In the genomic region with DNA sequence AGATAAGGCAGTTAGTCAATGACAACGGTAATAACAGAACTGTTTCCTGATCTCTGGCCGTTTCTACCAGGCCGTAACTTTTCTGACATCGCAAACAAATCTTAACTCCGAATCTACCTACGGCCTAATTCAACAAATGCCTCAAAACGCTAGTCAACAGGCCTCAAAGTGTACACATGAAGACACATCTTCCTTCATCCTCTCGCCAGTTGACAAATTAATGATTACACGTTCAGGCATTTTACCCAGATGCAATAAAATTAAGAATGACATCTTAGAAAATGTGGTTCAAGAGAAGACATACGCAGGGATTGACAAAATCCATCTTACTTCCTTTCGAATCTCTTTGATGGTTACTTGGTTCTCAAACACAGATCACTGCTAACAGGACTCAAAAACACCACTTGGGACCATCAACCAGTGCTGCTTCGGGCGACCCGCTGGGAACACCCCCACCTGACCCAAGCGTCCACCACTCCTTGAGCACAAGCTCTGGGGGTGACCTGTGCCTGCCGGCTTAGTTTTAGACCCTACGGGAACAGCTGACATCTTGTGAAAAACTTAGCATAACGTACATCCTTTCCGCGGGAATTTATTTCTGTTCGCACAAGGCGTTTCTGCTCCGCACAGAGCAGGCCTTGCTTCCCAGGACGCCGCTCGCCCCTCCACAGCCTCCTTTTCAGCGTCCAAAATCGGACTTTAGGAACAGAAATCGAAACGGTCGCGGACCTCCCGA, we compare ENCODE assay signal across 1 cellular context.
TF ChIP-seq lines count a peak whose summit lies in the region.

No MANE protein-coding gene starts in this region.

TF ChIP-seq in HepG2, 621 proteins besides CTCF, POLR2A, EP300 and RAD21 (continued from another document):
- TF ChIP-seq, protein P1, sequence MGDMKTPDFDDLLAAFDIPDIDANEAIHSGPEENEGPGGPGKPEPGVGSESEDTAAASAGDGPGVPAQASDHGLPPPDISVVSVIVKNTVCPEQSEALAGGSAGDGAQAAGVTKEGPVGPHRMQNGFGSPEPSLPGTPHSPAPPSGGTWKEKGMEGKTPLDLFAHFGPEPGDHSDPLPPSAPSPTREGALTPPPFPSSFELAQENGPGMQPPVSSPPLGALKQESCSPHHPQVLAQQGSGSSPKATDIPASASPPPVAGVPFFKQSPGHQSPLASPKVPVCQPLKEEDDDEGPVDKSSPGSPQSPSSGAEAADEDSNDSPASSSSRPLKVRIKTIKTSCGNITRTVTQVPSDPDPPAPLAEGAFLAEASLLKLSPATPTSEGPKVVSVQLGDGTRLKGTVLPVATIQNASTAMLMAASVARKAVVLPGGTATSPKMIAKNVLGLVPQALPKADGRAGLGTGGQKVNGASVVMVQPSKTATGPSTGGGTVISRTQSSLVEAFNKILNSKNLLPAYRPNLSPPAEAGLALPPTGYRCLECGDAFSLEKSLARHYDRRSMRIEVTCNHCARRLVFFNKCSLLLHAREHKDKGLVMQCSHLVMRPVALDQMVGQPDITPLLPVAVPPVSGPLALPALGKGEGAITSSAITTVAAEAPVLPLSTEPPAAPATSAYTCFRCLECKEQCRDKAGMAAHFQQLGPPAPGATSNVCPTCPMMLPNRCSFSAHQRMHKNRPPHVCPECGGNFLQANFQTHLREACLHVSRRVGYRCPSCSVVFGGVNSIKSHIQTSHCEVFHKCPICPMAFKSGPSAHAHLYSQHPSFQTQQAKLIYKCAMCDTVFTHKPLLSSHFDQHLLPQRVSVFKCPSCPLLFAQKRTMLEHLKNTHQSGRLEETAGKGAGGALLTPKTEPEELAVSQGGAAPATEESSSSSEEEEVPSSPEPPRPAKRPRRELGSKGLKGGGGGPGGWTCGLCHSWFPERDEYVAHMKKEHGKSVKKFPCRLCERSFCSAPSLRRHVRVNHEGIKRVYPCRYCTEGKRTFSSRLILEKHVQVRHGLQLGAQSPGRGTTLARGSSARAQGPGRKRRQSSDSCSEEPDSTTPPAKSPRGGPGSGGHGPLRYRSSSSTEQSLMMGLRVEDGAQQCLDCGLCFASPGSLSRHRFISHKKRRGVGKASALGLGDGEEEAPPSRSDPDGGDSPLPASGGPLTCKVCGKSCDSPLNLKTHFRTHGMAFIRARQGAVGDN (CRISPR knock-in tag; IDR thresholded peaks at IDR 0.05), result peak; percentile 52
- TF ChIP-seq SNAI1 (CRISPR knock-in tag; IDR thresholded peaks at IDR 0.05; ENCODE audit: borderline replicate concordance), result no peak
- TF ChIP-seq ZBTB7B (CRISPR knock-in tag; IDR thresholded peaks at IDR 0.05), result no peak
- no peak for TF ChIP-seq ZNF564 (CRISPR knock-in tag; IDR thresholded peaks at IDR 0.05)
- no peak for TF ChIP-seq ZNF282 (IDR thresholded peaks at IDR 0.05; ENCODE audit: partially characterized antibody)
- TF ChIP-seq, protein P2, sequence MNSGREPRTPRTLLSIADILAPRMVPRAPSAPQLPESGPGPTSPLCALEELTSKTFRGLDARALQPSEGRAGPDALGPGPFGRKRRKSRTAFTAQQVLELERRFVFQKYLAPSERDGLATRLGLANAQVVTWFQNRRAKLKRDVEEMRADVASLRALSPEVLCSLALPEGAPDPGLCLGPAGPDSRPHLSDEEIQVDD (CRISPR knock-in tag; IDR thresholded peaks at IDR 0.05; ENCODE audit: borderline replicate concordance), result no peak
- TF ChIP-seq, protein P3, sequence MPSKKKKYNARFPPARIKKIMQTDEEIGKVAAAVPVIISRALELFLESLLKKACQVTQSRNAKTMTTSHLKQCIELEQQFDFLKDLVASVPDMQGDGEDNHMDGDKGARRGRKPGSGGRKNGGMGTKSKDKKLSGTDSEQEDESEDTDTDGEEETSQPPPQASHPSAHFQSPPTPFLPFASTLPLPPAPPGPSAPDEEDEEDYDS (CRISPR knock-in tag; IDR thresholded peaks at IDR 0.05), result no peak
- no peak for TF ChIP-seq CHD2 (IDR thresholded peaks at IDR 0.05; ENCODE audit: low read depth, low read length)
- no peak for TF ChIP-seq KDM2A (CRISPR knock-in tag; IDR thresholded peaks at IDR 0.05; ENCODE audit: borderline replicate concordance, low read depth)
- TF ChIP-seq ZFAT (CRISPR knock-in tag; conservative IDR thresholded peaks at IDR 0.05), result no peak
- no peak for TF ChIP-seq HNF4G (IDR thresholded peaks at IDR 0.05; ENCODE audit: borderline replicate concordance, low read depth, low read length)
- TF ChIP-seq HNF4G (CRISPR knock-in tag; IDR thresholded peaks at IDR 0.05; ENCODE audit: borderline replicate concordance, low read depth), result no peak
- peak; percentile 33; the same call in 1 of the 2 replicates for TF ChIP-seq SRY (CRISPR knock-in tag; IDR thresholded peaks at IDR 0.05)
- TF ChIP-seq, protein P4, sequence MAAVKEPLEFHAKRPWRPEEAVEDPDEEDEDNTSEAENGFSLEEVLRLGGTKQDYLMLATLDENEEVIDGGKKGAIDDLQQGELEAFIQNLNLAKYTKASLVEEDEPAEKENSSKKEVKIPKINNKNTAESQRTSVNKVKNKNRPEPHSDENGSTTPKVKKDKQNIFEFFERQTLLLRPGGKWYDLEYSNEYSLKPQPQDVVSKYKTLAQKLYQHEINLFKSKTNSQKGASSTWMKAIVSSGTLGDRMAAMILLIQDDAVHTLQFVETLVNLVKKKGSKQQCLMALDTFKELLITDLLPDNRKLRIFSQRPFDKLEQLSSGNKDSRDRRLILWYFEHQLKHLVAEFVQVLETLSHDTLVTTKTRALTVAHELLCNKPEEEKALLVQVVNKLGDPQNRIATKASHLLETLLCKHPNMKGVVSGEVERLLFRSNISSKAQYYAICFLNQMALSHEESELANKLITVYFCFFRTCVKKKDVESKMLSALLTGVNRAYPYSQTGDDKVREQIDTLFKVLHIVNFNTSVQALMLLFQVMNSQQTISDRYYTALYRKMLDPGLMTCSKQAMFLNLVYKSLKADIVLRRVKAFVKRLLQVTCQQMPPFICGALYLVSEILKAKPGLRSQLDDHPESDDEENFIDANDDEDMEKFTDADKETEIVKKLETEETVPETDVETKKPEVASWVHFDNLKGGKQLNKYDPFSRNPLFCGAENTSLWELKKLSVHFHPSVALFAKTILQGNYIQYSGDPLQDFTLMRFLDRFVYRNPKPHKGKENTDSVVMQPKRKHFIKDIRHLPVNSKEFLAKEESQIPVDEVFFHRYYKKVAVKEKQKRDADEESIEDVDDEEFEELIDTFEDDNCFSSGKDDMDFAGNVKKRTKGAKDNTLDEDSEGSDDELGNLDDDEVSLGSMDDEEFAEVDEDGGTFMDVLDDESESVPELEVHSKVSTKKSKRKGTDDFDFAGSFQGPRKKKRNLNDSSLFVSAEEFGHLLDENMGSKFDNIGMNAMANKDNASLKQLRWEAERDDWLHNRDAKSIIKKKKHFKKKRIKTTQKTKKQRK (IDR thresholded peaks at IDR 0.05; ENCODE audit: low read length), result no peak
- no peak for TF ChIP-seq RFX1 (IDR thresholded peaks at IDR 0.05)
- TF ChIP-seq TOPORS (CRISPR knock-in tag; IDR thresholded peaks at IDR 0.05), result no peak
- no peak for TF ChIP-seq SMAD1 (CRISPR knock-in tag; IDR thresholded peaks at IDR 0.05; ENCODE audit: borderline replicate concordance, low read depth)
- no peak for TF ChIP-seq GTF2F1 (IDR thresholded peaks at IDR 0.05; ENCODE audit: low read length)
- no peak for TF ChIP-seq GLI4 (CRISPR knock-in tag; IDR thresholded peaks at IDR 0.05; ENCODE audit: borderline replicate concordance)
- no peak for TF ChIP-seq KLF16 (CRISPR knock-in tag; IDR thresholded peaks at IDR 0.05)
- TF ChIP-seq ZNF883 (CRISPR knock-in tag; IDR thresholded peaks at IDR 0.05; ENCODE audit: not compliant biosample characterization), result no peak
- no peak for TF ChIP-seq ZNF772 (CRISPR knock-in tag; IDR thresholded peaks at IDR 0.05)
- no peak for TF ChIP-seq ZNF383 (CRISPR knock-in tag; IDR thresholded peaks at IDR 0.05; ENCODE audit: borderline replicate concordance)
- TF ChIP-seq, protein P5, sequence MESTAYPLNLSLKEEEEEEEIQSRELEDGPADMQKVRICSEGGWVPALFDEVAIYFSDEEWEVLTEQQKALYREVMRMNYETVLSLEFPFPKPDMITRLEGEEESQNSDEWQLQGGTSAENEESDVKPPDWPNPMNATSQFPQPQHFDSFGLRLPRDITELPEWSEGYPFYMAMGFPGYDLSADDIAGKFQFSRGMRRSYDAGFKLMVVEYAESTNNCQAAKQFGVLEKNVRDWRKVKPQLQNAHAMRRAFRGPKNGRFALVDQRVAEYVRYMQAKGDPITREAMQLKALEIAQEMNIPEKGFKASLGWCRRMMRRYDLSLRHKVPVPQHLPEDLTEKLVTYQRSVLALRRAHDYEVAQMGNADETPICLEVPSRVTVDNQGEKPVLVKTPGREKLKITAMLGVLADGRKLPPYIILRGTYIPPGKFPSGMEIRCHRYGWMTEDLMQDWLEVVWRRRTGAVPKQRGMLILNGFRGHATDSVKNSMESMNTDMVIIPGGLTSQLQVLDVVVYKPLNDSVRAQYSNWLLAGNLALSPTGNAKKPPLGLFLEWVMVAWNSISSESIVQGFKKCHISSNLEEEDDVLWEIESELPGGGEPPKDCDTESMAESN (CRISPR knock-in tag; conservative IDR thresholded peaks at IDR 0.05), result no peak
- TF ChIP-seq SIN3A (IDR thresholded peaks at IDR 0.05; ENCODE audit: borderline replicate concordance, low read depth, low read length), result 0 out of 2 replicates have a peak, but pooled peaks have one; percentile 18
- TF ChIP-seq, protein P6, sequence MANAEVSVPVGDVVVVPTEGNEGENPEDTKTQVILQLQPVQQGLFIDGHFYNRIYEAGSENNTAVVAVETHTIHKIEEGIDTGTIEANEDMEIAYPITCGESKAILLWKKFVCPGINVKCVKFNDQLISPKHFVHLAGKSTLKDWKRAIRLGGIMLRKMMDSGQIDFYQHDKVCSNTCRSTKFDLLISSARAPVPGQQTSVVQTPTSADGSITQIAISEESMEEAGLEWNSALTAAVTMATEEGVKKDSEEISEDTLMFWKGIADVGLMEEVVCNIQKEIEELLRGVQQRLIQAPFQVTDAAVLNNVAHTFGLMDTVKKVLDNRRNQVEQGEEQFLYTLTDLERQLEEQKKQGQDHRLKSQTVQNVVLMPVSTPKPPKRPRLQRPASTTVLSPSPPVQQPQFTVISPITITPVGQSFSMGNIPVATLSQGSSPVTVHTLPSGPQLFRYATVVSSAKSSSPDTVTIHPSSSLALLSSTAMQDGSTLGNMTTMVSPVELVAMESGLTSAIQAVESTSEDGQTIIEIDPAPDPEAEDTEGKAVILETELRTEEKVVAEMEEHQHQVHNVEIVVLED (CRISPR knock-in tag; IDR thresholded peaks at IDR 0.05; ENCODE audit: borderline replicate concordance), result no peak
- TF ChIP-seq ZNF776 (CRISPR knock-in tag; IDR thresholded peaks at IDR 0.05), result no peak
- TF ChIP-seq, protein P7, sequence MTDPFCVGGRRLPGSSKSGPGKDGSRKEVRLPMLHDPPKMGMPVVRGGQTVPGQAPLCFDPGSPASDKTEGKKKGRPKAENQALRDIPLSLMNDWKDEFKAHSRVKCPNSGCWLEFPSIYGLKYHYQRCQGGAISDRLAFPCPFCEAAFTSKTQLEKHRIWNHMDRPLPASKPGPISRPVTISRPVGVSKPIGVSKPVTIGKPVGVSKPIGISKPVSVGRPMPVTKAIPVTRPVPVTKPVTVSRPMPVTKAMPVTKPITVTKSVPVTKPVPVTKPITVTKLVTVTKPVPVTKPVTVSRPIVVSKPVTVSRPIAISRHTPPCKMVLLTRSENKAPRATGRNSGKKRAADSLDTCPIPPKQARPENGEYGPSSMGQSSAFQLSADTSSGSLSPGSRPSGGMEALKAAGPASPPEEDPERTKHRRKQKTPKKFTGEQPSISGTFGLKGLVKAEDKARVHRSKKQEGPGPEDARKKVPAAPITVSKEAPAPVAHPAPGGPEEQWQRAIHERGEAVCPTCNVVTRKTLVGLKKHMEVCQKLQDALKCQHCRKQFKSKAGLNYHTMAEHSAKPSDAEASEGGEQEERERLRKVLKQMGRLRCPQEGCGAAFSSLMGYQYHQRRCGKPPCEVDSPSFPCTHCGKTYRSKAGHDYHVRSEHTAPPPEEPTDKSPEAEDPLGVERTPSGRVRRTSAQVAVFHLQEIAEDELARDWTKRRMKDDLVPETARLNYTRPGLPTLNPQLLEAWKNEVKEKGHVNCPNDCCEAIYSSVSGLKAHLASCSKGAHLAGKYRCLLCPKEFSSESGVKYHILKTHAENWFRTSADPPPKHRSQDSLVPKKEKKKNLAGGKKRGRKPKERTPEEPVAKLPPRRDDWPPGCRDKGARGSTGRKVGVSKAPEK (CRISPR knock-in tag; IDR thresholded peaks at IDR 0.05; ENCODE audit: borderline replicate concordance), result no peak
- TF ChIP-seq ZNF557 (CRISPR knock-in tag; IDR thresholded peaks at IDR 0.05), result no peak
- no peak for TF ChIP-seq CEBPB (IDR thresholded peaks at IDR 0.05; ENCODE audit: borderline replicate concordance, low read depth, low read length)
- TF ChIP-seq ZFX (CRISPR knock-in tag; IDR thresholded peaks at IDR 0.05; ENCODE audit: low read depth), result peak; percentile 73
- no peak for TF ChIP-seq ZNF674 (CRISPR knock-in tag; IDR thresholded peaks at IDR 0.05; ENCODE audit: low read depth)
- no peak for TF ChIP-seq ZNF549 (CRISPR knock-in tag; IDR thresholded peaks at IDR 0.05)
- TF ChIP-seq FOSL2 (CRISPR knock-in tag; IDR thresholded peaks at IDR 0.05), result no peak
- TF ChIP-seq ZNF746 (CRISPR knock-in tag; IDR thresholded peaks at IDR 0.05), result no peak
- no peak for TF ChIP-seq ZNF550 (CRISPR knock-in tag; IDR thresholded peaks at IDR 0.05; ENCODE audit: borderline replicate concordance)
- peak; percentile 41; the same call in 1 of the 2 replicates for TF ChIP-seq ZNF329 (CRISPR knock-in tag; IDR thresholded peaks at IDR 0.05; ENCODE audit: low read depth)
- TF ChIP-seq SP2 (CRISPR knock-in tag; IDR thresholded peaks at IDR 0.05), result no peak
- TF ChIP-seq, protein P8, sequence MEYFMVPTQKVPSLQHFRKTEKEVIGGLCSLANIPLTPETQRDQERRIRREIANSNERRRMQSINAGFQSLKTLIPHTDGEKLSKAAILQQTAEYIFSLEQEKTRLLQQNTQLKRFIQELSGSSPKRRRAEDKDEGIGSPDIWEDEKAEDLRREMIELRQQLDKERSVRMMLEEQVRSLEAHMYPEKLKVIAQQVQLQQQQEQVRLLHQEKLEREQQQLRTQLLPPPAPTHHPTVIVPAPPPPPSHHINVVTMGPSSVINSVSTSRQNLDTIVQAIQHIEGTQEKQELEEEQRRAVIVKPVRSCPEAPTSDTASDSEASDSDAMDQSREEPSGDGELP (IDR thresholded peaks at IDR 0.05; ENCODE audit: borderline replicate concordance, low read depth), result 0 out of 2 replicates have a peak, but pooled peaks have one; percentile 20
